9 cellular contexts compared by ENCODE assay signal in genomic region chr22:37431811-37432707, GRCh38. TPM values are rescaled to one million over a fixed set of nuclear protein-coding genes. Genes with fewer than 3 reads are reported as not detected.
A peak's percentile ranks its signal among the peaks of the same experiment; 100 is the strongest.
DNase-seq lines count a peak whose midpoint lies in the region; ATAC-seq and TF ChIP-seq lines count a peak whose summit lies in the region.
"Had no signal": no experiment of that assay in that cellular context is flagged by ENCODE, and none has a peak within 500 bp of the region (broad histone marks: within the 10 kb centered on the region; RNA-seq: fewer than 3 reads in every experiment).

No MANE protein-coding gene starts in this region.

- DNase-seq in stimulated activated CD4-positive, alpha-beta T cell treated with anti-CD3 and anti-CD28 coated beads, Interleukin-12 subunit alpha, Interleukin-12 subunit beta, amount 100 ng/mL, for 48 hours (ENCODE audit: low read depth in 2 of 3, low spot score in 1 of 3) = peak; percentile 28 to 48 (median 47)
- no peak for DNase-seq in stimulated activated CD4-positive, alpha-beta T cell treated with anti-CD3 and anti-CD28 coated beads, Interleukin-12 subunit alpha, Interleukin-12 subunit beta, amount 100 ng/mL, for 4 hours
- DNase-seq in fibroblast of pulmonary artery (ENCODE audit: low read depth) = peak; percentile 96
- DNase-seq in stromal cell of bone marrow (ENCODE audit: low read depth) = peak; percentile 88
- no peak for DNase-seq in NCI-H1105 treated with DMSO at 0.1 percent for 48 hours (lab: John Stamatoyannopoulos, UW)
- DNase-seq in omental fat pad (ENCODE audit: low spot score) = no peak
- no peak for DNase-seq in DMS53 (lab: John Stamatoyannopoulos, UW)
- DNase-seq: central memory CD4-positive, alpha-beta T cell had no signal

- H3K27me3 Mint-ChIP-seq in T-helper 1 cell treated with Interleukin-12 subunit alpha and Interleukin-12 subunit beta and Interleukin-4 antibody, amounts not matched to agents 30 μg/mL and 1 μg/mL, for 36 hours (ENCODE audit: low read depth) = peaks cover 30% of the 10 kb centered on the region

- TF ChIP-seq CTCF in fibroblast of pulmonary artery (IDR thresholded peaks at IDR 0.05; ENCODE audit: low read length, missing control alignments) (no peak), omental fat pad (IDR thresholded peaks at IDR 0.05) (no peak)

- H3K36me3 Mint-ChIP-seq in T-helper 1 cell treated with Interleukin-12 subunit alpha and Interleukin-12 subunit beta and Interleukin-4 antibody, amounts not matched to agents 30 μg/mL and 1 μg/mL, for 36 hours (ENCODE audit: low read depth) = no peaks in the 10 kb centered on the region

- H3K4me3 ChIP-seq in fibroblast of pulmonary artery (replicated peaks; ENCODE audit: low read depth, low read length) = no peak overlapping the region

- H3K27ac Mint-ChIP-seq in T-helper 1 cell treated with Interleukin-12 subunit alpha and Interleukin-12 subunit beta and Interleukin-4 antibody, amounts not matched to agents 30 μg/mL and 1 μg/mL, for 36 hours = no peak overlapping the region

- peaks cover 16% of the 10 kb centered on the region for H3K4me1 Mint-ChIP-seq in T-helper 1 cell treated with Interleukin-12 subunit alpha and Interleukin-12 subunit beta and Interleukin-4 antibody, amounts not matched to agents 30 μg/mL and 1 μg/mL, for 36 hours (ENCODE audit: low read depth)

- no peak for ATAC-seq in omental fat pad (ENCODE audit: low FRiP score)

- H3K4me3 Mint-ChIP-seq in T-helper 1 cell treated with Interleukin-12 subunit alpha and Interleukin-12 subunit beta and Interleukin-4 antibody, amounts not matched to agents 30 μg/mL and 1 μg/mL, for 36 hours = peak overlapping the region; percentile 4

- peaks cover 9% of the 10 kb centered on the region for H3K9me3 Mint-ChIP-seq in T-helper 1 cell treated with Interleukin-12 subunit alpha and Interleukin-12 subunit beta and Interleukin-4 antibody, amounts not matched to agents 30 μg/mL and 1 μg/mL, for 36 hours

RNA-seq across cellular contexts. Expression of gene ELFN2, which starts 4.8 kb away (rescaled TPM):
- under 1 TPM in 1 of 4 donors, not detected in 3; 0.32 TPM for total RNA-seq in omental fat pad

RNA-seq across cellular contexts. Expression of gene MFNG, which starts 54.1 kb away (rescaled TPM):
- total RNA-seq in omental fat pad = 10 to 100 TPM; 16.0 to 64.2 (median 35.7) TPM

Comparison
In these comparisons a context has a peak if more than half of its experiments do, and no peak if none do; other contexts are left out.
1. DNase-seq: peak in stimulated activated CD4-positive, alpha-beta T cell treated with anti-CD3 and anti-CD28 coated beads, Interleukin-12 subunit alpha, Interleukin-12 subunit beta, amount 100 ng/mL, for 48 hours (3 of 3), fibroblast of pulmonary artery (single experiment) and stromal cell of bone marrow (single experiment); none in stimulated activated CD4-positive, alpha-beta T cell treated with anti-CD3 and anti-CD28 coated beads, Interleukin-12 subunit alpha, Interleukin-12 subunit beta, amount 100 ng/mL, for 4 hours (single experiment), NCI-H1105 treated with DMSO at 0.1 percent for 48 hours (single experiment), omental fat pad (single experiment) and DMS53 (single experiment).